In genomic region chr15:34367128-34368081, GRCh38 we compare ENCODE assay signal across 8 cellular contexts. TPM values are rescaled to one million over a fixed set of nuclear protein-coding genes. Genes with fewer than 3 reads are reported as not detected.
A peak's percentile ranks its signal among the peaks of the same experiment; 100 is the strongest.
DNase-seq lines count a peak whose midpoint lies in the region; ATAC-seq and TF ChIP-seq lines count a peak whose summit lies in the region.

A gene with protein sequence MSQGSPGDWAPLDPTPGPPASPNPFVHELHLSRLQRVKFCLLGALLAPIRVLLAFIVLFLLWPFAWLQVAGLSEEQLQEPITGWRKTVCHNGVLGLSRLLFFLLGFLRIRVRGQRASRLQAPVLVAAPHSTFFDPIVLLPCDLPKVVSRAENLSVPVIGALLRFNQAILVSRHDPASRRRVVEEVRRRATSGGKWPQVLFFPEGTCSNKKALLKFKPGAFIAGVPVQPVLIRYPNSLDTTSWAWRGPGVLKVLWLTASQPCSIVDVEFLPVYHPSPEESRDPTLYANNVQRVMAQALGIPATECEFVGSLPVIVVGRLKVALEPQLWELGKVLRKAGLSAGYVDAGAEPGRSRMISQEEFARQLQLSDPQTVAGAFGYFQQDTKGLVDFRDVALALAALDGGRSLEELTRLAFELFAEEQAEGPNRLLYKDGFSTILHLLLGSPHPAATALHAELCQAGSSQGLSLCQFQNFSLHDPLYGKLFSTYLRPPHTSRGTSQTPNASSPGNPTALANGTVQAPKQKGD (minus strand): TSS chr15:34367196. CDS start chr15:34367100, 96 bp downstream.

- H3K4me2 ChIP-seq in OCI-LY1 (ENCODE audit: low read length), result peak within 1 kb of the TSS; percentile 95

- H3K9ac ChIP-seq in HUES64 (ENCODE audit: low read depth, low read length) (peak within 1 kb of the TSS; percentile 97), OCI-LY1 (ENCODE audit: low read length) (peak within 1 kb of the TSS; percentile 85)

- peak within 1 kb of the TSS; percentile 98 for H3K4me3 ChIP-seq in HUES64 (ENCODE audit: low read length)
- H3K4me3 ChIP-seq in OCI-LY1 (ENCODE audit: low read depth, low read length, poor library complexity, severe bottlenecking), result peak within 1 kb of the TSS; percentile 95
- H3K4me3 ChIP-seq in mucosa of descending colon, result peak within 1 kb of the TSS; percentile 67

- intact Hi-C loops in mucosa of descending colon (cut with DNase I, micrococcal nuclease), result loop anchor here in 1 of 2 donors (2.0 kb wide), 1 partner anchor 25 kb away; the partner anchor contains the start of genes NOP10 and NUTM1

- H3K36me3 ChIP-seq in HUES64 (ENCODE audit: insufficient read depth, low read length) (peaks cover 24% of the 10 kb centered on the region), OCI-LY1 (ENCODE audit: insufficient read depth, low read length) (no peaks in the 10 kb centered on the region), mucosa of descending colon (ENCODE audit: low read depth) (no peaks in the 10 kb centered on the region)

- peak within 1 kb of the TSS; percentile 45; the same call in 1 of the 2 replicates for H2AFZ ChIP-seq in OCI-LY1 (ENCODE audit: low read length)

- H3K9me3 ChIP-seq in HUES64 (ENCODE audit: insufficient read depth, low read depth, low read length), result no peaks in the 10 kb centered on the region
- no peaks in the 10 kb centered on the region for H3K9me3 ChIP-seq in OCI-LY1 (ENCODE audit: low read length)
- no peaks in the 10 kb centered on the region for H3K9me3 ChIP-seq in mucosa of descending colon

- H3K27ac ChIP-seq in HUES64 (ENCODE audit: low read depth, low read length) (peak within 1 kb of the TSS; percentile 99), OCI-LY1 (ENCODE audit: low read depth, low read length, poor library complexity, severe bottlenecking) (peak within 1 kb of the TSS; percentile 83)

- peaks cover 4% of the 10 kb centered on the region; the same call in 1 of the 2 replicates for H3F3A ChIP-seq in OCI-LY1 (ENCODE audit: insufficient read depth, low read length)

- ATAC-seq in GM21447 (IDR thresholded peaks at IDR 0.05; ENCODE audit: unreplicated experiment) (peak; percentile 70), mucosa of descending colon (peak; percentile 86)

- H4K20me1 ChIP-seq in OCI-LY1 (ENCODE audit: insufficient read depth, low read length), result no peaks in the 10 kb centered on the region

- peak; percentile 29 for DNase-seq in DMS 273 treated with DMSO at 0.1 percent for 48 hours (lab: John Stamatoyannopoulos, UW)
- DNase-seq in activated T-cell treated with anti-CD3 and anti-CD28 coated beads for 1 hour (ENCODE audit: low read depth), result peak; percentile 85
- DNase-seq in epidermal melanocyte (ENCODE audit: insufficient read length, low spot score), result peak; percentile 85
- DNase-seq in mucosa of descending colon, result peak; percentile 93 to 96 (median 96)
- peak; percentile 68 to 82 for DNase-seq in stimulated activated CD8-positive, alpha-beta memory T cell treated with anti-CD3 and anti-CD28 coated beads, Interleukin-4, amount 100 ng/mL, for 1 hour (ENCODE audit: low read depth in 2 of 2, low spot score in 1 of 2)

- WGBS in HUES64, result under 1% methylated on average over 79 of the region's 79 CpGs

- peak; percentile 95 for TF ChIP-seq CTCF in OCI-LY1 (IDR thresholded peaks at IDR 0.05; ENCODE audit: low read length)
- TF ChIP-seq CTCF in mucosa of descending colon (IDR thresholded peaks at IDR 0.05), result peak; percentile 95

- H3K27me3 ChIP-seq in HUES64 (ENCODE audit: insufficient read depth, low read length) (no peaks in the 10 kb centered on the region), OCI-LY1 (ENCODE audit: insufficient read depth, low read length) (no peaks in the 10 kb centered on the region; the same call in 1 of the 2 replicates)

- peaks cover 6% of the 10 kb centered on the region for H3K4me1 ChIP-seq in HUES64 (ENCODE audit: insufficient read depth, low read length)
- peaks cover 19% of the 10 kb centered on the region for H3K4me1 ChIP-seq in OCI-LY1 (ENCODE audit: insufficient read depth, low read length, severe bottlenecking)
- H3K4me1 ChIP-seq in mucosa of descending colon (ENCODE audit: low read depth), result peaks cover 40% of the 10 kb centered on the region

- no peaks in the 10 kb centered on the region for H3K79me2 ChIP-seq in OCI-LY1 (ENCODE audit: insufficient read depth, low read length)

- no peaks in the 10 kb centered on the region for H3K9me2 ChIP-seq in OCI-LY1 (ENCODE audit: low read depth, low read length)

RNA-seq across cellular contexts. Expression of the gene that starts here (rescaled TPM):
- polyA plus RNA-seq in HUES64 (2013, experiment 1 of 2), result 28.7 TPM
- 28.3 TPM for polyA plus RNA-seq in HUES64 (2013, experiment 2 of 2)
- 100 to 1,000 TPM; 144 to 236 (median 154) TPM for total RNA-seq in mucosa of descending colon

Comparison
In these comparisons a context has a peak if more than half of its experiments do, and no peak if none do; other contexts are left out.
1. Peak in every context shown above with its lines: DNase-seq, ATAC-seq, H3K4me3 ChIP-seq and H3K27ac ChIP-seq.
2. DNase-seq: peak in every context shown above with its lines; median percentile 96 in mucosa of descending colon; 85 in activated T-cell treated with anti-CD3 and anti-CD28 coated beads for 1 hour; 85 in epidermal melanocyte; 75 in stimulated activated CD8-positive, alpha-beta memory T cell treated with anti-CD3 and anti-CD28 coated beads, Interleukin-4, amount 100 ng/mL, for 1 hour; 29 in DMS 273 treated with DMSO at 0.1 percent for 48 hours.